7 cellular contexts compared by ENCODE assay signal in the genomic region with DNA sequence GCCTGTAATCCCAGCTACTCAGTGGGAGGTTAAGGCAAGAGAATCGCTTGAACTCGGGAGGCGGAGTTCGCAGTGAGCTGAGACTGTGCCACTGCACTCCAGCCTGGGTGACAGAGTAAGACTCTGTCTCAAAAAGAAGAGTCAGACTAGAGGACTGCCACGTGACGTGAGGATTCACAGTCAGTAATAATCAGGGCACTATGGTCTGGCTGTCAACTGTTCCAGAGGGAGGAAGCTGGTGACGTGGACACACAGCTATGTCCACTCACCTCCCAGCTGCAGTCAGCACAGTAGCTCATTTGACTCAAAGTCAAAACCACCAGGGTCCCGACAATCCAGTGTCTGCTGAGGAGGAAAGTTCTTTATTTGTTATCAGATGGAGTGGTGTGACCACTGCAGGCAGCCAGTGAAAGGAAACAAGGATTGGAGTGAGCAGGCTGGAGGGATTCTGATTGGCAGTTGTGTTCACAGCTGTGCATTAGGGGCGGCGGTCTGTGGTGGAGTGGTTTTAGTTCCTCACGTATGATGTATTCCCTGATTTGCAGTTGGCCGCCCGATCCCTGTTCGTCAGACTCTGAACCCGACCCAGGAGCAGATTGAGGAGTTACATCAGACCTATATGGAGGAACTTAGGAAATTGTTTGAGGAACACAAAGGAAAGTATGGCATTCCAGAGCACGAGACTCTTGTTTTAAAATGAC. TPM values are rescaled to one million over a fixed set of nuclear protein-coding genes. Genes with fewer than 3 reads are reported as not detected.
DNase-seq lines count a peak whose midpoint lies in the region; ATAC-seq and TF ChIP-seq lines count a peak whose summit lies in the region.

No MANE protein-coding gene starts in this region.

- H3K27me3 ChIP-seq in thoracic aorta (replicated peaks; ENCODE audit: insufficient read depth), result no peaks in the 10 kb centered on the region

- no peaks in the 10 kb centered on the region for H3K36me3 ChIP-seq in thoracic aorta

- peak overlapping the region; percentile 33 for H3K4me3 ChIP-seq in choroid plexus epithelial cell (ENCODE audit: low read depth, low read length)
- H3K4me3 ChIP-seq in thoracic aorta, result peak overlapping the region; percentile 61

- ATAC-seq in HG02840 (IDR thresholded peaks at IDR 0.05; ENCODE audit: low FRiP score, unreplicated experiment) (peak; percentile 55), left colon (peak; percentile 54), thoracic aorta (ENCODE audit: insufficient number of reproducible peaks, low FRiP score, low read depth) (peak; percentile 67)

- in situ Hi-C loops in GM13977 (cut with MboI; ENCODE audit: low pct_unique_long_range_greater_than_20kb, low sequenced_read_pairs, unreplicated experiment), result no loop called here

- DNase-seq in GM13977 (ENCODE audit: low spot score) (peak; percentile 30), NOMO-1 treated with DMSO at 0.1 percent for 48 hours (lab: John Stamatoyannopoulos, UW; ENCODE audit: unreplicated experiment) (peak; percentile 77), choroid plexus epithelial cell (ENCODE audit: low read depth) (peak; percentile 99), left colon (peak; percentile 48 to 53), thoracic aorta (ENCODE audit: low spot score) (peak; percentile 67)
- no peak for DNase-seq in stimulated activated CD4-positive, alpha-beta T cell treated with anti-CD3 and anti-CD28 coated beads, Interleukin-4, amount 100 ng/mL, for 4 hours

- peak overlapping the region; percentile 88 to 90 for H3K27ac ChIP-seq in thoracic aorta

- peaks cover 14 to 76% of the 10 kb centered on the region in 2 donors for H3K4me1 ChIP-seq in thoracic aorta (ENCODE audit: control insufficient read depth in 1 of 2, low read depth in 2 of 2)

- no peak for TF ChIP-seq CTCF in GM13977 (IDR thresholded peaks at IDR 0.05; ENCODE audit: extremely low read depth, insufficient read depth, missing control alignments)
- no peak for TF ChIP-seq CTCF in choroid plexus epithelial cell (conservative IDR thresholded peaks at IDR 0.05; ENCODE audit: low read depth, low read length)
- no peak for TF ChIP-seq CTCF in thoracic aorta (IDR thresholded peaks at IDR 0.05)

- no peaks in the 10 kb centered on the region for H3K9me3 ChIP-seq in thoracic aorta

- intact Hi-C loops in left colon (cut with DNase I, micrococcal nuclease), result loop anchor here in 1 of 2 donors (5.0 to 10.0 kb wide), 2 partner anchors 85 to 153 kb away; a partner anchor contains a TSS

RNA-seq across cellular contexts. Expression of a gene that starts 37.9 kb away (rescaled TPM):
- total RNA-seq in left colon, result under 1 TPM in 1 of 2 donors, not detected in 1; 0.25 TPM
- not detected for total RNA-seq in thoracic aorta

RNA-seq across cellular contexts. Expression of a gene that starts 53.4 kb away (rescaled TPM):
- 10 to 100 TPM; 19.2 to 27.3 TPM for total RNA-seq in left colon
- 10 to 100 TPM in 1 of 2 donors, 1 to 10 TPM in 1; 7.3 to 11.1 TPM for total RNA-seq in thoracic aorta

Comparison
In these comparisons a context has a peak if more than half of its experiments do, and no peak if none do; other contexts are left out.
1. DNase-seq: peak in GM13977 (single experiment), NOMO-1 treated with DMSO at 0.1 percent for 48 hours (single experiment), choroid plexus epithelial cell (single experiment), left colon (2 of 2) and thoracic aorta (single experiment); none in stimulated activated CD4-positive, alpha-beta T cell treated with anti-CD3 and anti-CD28 coated beads, Interleukin-4, amount 100 ng/mL, for 4 hours (0 of 2).
2. Peak in every context shown above with its lines, with median percentiles within 50 percentile points of each other: ATAC-seq.